ENCODE assay signal across 8 cellular contexts in genomic region chr15:84601555-84601838, GRCh38. TPM values are rescaled to one million over a fixed set of nuclear protein-coding genes. Genes with fewer than 3 reads are reported as not detected.
DNase-seq lines count a peak whose midpoint lies in the region; ATAC-seq and TF ChIP-seq lines count a peak whose summit lies in the region.

No MANE protein-coding gene starts in this region.

- H3K9ac ChIP-seq in fibroblast of lung (ENCODE audit: insufficient read depth, low read length), result peak overlapping the region; percentile 73

- no peaks in the 10 kb centered on the region for H4K20me1 ChIP-seq in fibroblast of lung (ENCODE audit: control insufficient read depth, extremely low read depth, insufficient read depth, low read length)

- peak; percentile 26 for DNase-seq in DMS53 (lab: John Stamatoyannopoulos, UW)
- DNase-seq in Peyer's patch, result peak in 1 of 3 donors; percentile 26
- no peak for DNase-seq in fibroblast of lung (ENCODE audit: low read depth in 2 of 2)
- no peak for DNase-seq in prostate gland (ENCODE audit: low spot score)
- no peak for DNase-seq in SKM-1 (lab: John Stamatoyannopoulos, UW; ENCODE audit: unreplicated experiment)

- H3K27me3 ChIP-seq in Peyer's patch, result no peaks in the 10 kb centered on the region
- no peaks in the 10 kb centered on the region for H3K27me3 ChIP-seq in fibroblast of lung (ENCODE audit: control insufficient read depth, insufficient read depth, low read length)
- H3K27me3 ChIP-seq in prostate gland (replicated peaks; ENCODE audit: insufficient read depth), result no peaks in the 10 kb centered on the region

- peaks cover 0 to 23% (median 8%) of the 10 kb centered on the region in 4 donors for H3K4me1 ChIP-seq in Peyer's patch
- no peaks in the 10 kb centered on the region for H3K4me1 ChIP-seq in fibroblast of lung (ENCODE audit: control insufficient read depth, extremely low read depth, insufficient read depth, low read length)
- no peaks in the 10 kb centered on the region for H3K4me1 ChIP-seq in prostate gland (replicated peaks)

- H3K27ac ChIP-seq in Peyer's patch (no peak overlapping the region), fibroblast of lung (ENCODE audit: insufficient read depth, low read length) (peak overlapping the region; percentile 60), prostate gland (peak overlapping the region in 1 of 2 donors; percentile 63)

- intact Hi-C loops in prostate gland (cut with DNase I), result no loop called here

- H3K4me2 ChIP-seq in fibroblast of lung (ENCODE audit: extremely low read depth, insufficient read depth, low read length), result peak overlapping the region; percentile 88

- TF ChIP-seq CTCF in Peyer's patch (IDR thresholded peaks at IDR 0.05) (no peak), fibroblast of lung (conservative IDR thresholded peaks at IDR 0.05 in 1 of 2, IDR thresholded peaks at IDR 0.05 in 1 of 2; ENCODE audit: low read depth in 1 of 2, low read length in 2 of 2) (no peak), prostate gland (IDR thresholded peaks at IDR 0.05) (no peak)

- peak overlapping the region; percentile 93 for H2AFZ ChIP-seq in fibroblast of lung (ENCODE audit: low read length)

- TF ChIP-seq POLR2A in Peyer's patch (IDR thresholded peaks at IDR 0.05) (no peak), prostate gland (IDR thresholded peaks at IDR 0.05) (no peak)

- peaks cover 0 to 1% (median 0%) of the 10 kb centered on the region in 3 donors for H3K36me3 ChIP-seq in Peyer's patch
- H3K36me3 ChIP-seq in fibroblast of lung (ENCODE audit: control insufficient read depth, insufficient read depth, low read length), result no peaks in the 10 kb centered on the region
- no peaks in the 10 kb centered on the region for H3K36me3 ChIP-seq in prostate gland

- H3K79me2 ChIP-seq in fibroblast of lung (ENCODE audit: control insufficient read depth, insufficient read depth, low read length), result peaks cover 1% of the 10 kb centered on the region

- WGBS in prostate gland, result 9% methylated on average over 6 of the region's 6 CpGs

- H3K4me3 ChIP-seq in Peyer's patch, result peak overlapping the region; percentile 79 to 93 (median 82)
- H3K4me3 ChIP-seq in fibroblast of lung (replicated peaks in 1 of 4; ENCODE audit: control extremely low read depth in 1 of 4, insufficient read depth in 1 of 4, low read depth in 3 of 4, low read length in 4 of 4), result peak overlapping the region; percentile 54 to 92 (median 84)
- peak overlapping the region; percentile 77 to 82 for H3K4me3 ChIP-seq in prostate gland

- H3K9me3 ChIP-seq in Peyer's patch, result no peaks in the 10 kb centered on the region
- no peaks in the 10 kb centered on the region for H3K9me3 ChIP-seq in fibroblast of lung (ENCODE audit: control insufficient read depth, insufficient read depth, low read depth, low read length)
- no peaks in the 10 kb centered on the region for H3K9me3 ChIP-seq in prostate gland

- ATAC-seq in HG03139 (IDR thresholded peaks at IDR 0.05; ENCODE audit: unreplicated experiment), result no peak
- ATAC-seq in HG03280 (IDR thresholded peaks at IDR 0.05; ENCODE audit: unreplicated experiment), result no peak
- no peak for ATAC-seq in HG03439 (IDR thresholded peaks at IDR 0.05; ENCODE audit: unreplicated experiment)

RNA-seq across cellular contexts. Expression of gene ZSCAN2, which starts 0.7 kb away (rescaled TPM):
- 10 to 100 TPM in 2 of 4 donors, 1 to 10 TPM in 2; 4.4 to 22.3 (median 10.2) TPM for total RNA-seq in Peyer's patch
- total RNA-seq in fibroblast of lung, result 9.2 and 9.8 TPM in 2 replicates
- polyA plus RNA-seq in fibroblast of lung, result 6.4 and 8.9 TPM in 2 replicates
- polyA plus RNA-seq in fibroblast of lung (2012), result 5.8 and 8.0 TPM in 2 replicates
- 2.1 and 3.1 TPM in 2 replicates for polyA minus RNA-seq in fibroblast of lung (ENCODE audit: low replicate concordance)
- 10 to 100 TPM; 13.9 to 23.2 TPM for total RNA-seq in prostate gland

RNA-seq across cellular contexts. Expression of gene WDR73, which starts 52.6 kb away (rescaled TPM):
- 10 to 100 TPM; 17.0 to 53.6 (median 29.8) TPM for total RNA-seq in Peyer's patch
- total RNA-seq in fibroblast of lung, result 38.3 and 51.1 TPM in 2 replicates
- polyA plus RNA-seq in fibroblast of lung, result 15.6 and 16.8 TPM in 2 replicates
- 13.5 and 15.6 TPM in 2 replicates for polyA plus RNA-seq in fibroblast of lung (2012)
- 18.1 and 20.7 TPM in 2 replicates for polyA minus RNA-seq in fibroblast of lung (ENCODE audit: low replicate concordance)
- total RNA-seq in prostate gland, result 10 to 100 TPM; 20.7 to 43.9 TPM

RNA-seq across cellular contexts. Expression of gene NMB, which starts 56.5 kb away (rescaled TPM):
- total RNA-seq in Peyer's patch (1 to 10 TPM in 3 of 4 donors, not detected in 1; 1.6 to 2.8 (median 2.7) TPM), fibroblast of lung (3.1 and 3.6 TPM in 2 replicates), prostate gland (10 to 100 TPM in 1 of 2 donors, 1 to 10 TPM in 1; 6.2 to 16.6 TPM)
- polyA plus RNA-seq in fibroblast of lung, result 1.5 and 2.4 TPM in 2 replicates
- polyA plus RNA-seq in fibroblast of lung (2012), result 4.1 and 7.6 TPM in 2 replicates
- 3.9 and 8.8 TPM in 2 replicates for polyA minus RNA-seq in fibroblast of lung (ENCODE audit: low replicate concordance)
